Comparison of ENCODE assay signal across 24 cellular contexts in the genomic region with DNA sequence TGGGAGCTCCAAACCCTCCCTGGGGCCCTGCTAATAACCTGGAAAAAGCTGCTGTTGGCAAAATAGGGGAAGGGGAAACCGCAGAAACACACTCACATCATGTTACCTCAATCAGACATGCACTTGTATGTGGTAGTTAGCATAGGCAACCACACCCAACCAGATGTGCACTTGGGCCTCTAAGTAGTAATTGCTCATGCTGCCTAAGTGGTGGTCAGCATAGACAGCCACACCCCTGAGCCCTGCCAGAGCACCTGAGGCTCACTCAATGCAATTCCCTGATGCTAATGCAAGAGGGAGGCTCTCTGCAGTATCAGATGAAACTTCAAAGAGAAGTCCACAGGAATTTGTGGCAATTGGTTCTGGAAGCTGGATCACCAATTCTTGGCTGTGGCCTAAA.
A peak's percentile ranks its signal among the peaks of the same experiment; 100 is the strongest.
DNase-seq lines count a peak whose midpoint lies in the region; ATAC-seq, FAIRE-seq and TF ChIP-seq lines count a peak whose summit lies in the region.
"Had no signal": no experiment of that assay in that cellular context is flagged by ENCODE, and none has a peak within 500 bp of the region (broad histone marks: within the 10 kb centered on the region; RNA-seq: fewer than 3 reads in every experiment).

No MANE protein-coding gene starts in this region.

- H3K9me3 Mint-ChIP-seq in stimulated activated effector memory CD8-positive, alpha-beta T cell treated with anti-CD3 and anti-CD28 coated beads, Interleukin-12 subunit alpha, Interleukin-12 subunit beta, amount 100 ng/mL, for 72 hours, result no peaks in the 10 kb centered on the region
- H3K9me3 Mint-ChIP-seq: CD4-positive, alpha-beta T cell had no signal

- no peaks in the 10 kb centered on the region for H3K9me3 ChIP-seq in pancreas
- H3K9me3 ChIP-seq: BLaER1 treated with 17β-estradiol and CSF1 and Interleukin-3, amounts not matched to agents 10 nM and 100 nM; Caco-2 had no signal

- ATAC-seq in stimulated activated effector memory CD8-positive, alpha-beta T cell treated with anti-CD3 and anti-CD28 coated beads, Interleukin-12 subunit alpha, Interleukin-12 subunit beta, amount 100 ng/mL, for 72 hours, result no peak
- ATAC-seq in omental fat pad (ENCODE audit: low FRiP score) (no peak), pancreas (no peak)
- ATAC-seq: CD8-positive, alpha-beta T cell had no signal

- no peaks in the 10 kb centered on the region for H3K27me3 ChIP-seq in pancreas
- H3K27me3 ChIP-seq: BLaER1 treated with 17β-estradiol and CSF1 and Interleukin-3, amounts not matched to agents 10 nM and 100 nM had no signal

- TF ChIP-seq CTCF in AG10803 (conservative IDR thresholded peaks at IDR 0.05; ENCODE audit: low read length) (no peak), epithelial cell of esophagus (IDR thresholded peaks at IDR 0.05; ENCODE audit: insufficient read depth, low read depth, low read length, missing control alignments) (no peak), omental fat pad (IDR thresholded peaks at IDR 0.05) (no peak), pancreas (IDR thresholded peaks at IDR 0.05) (no peak)

- H3K27ac Mint-ChIP-seq in stimulated activated effector memory CD8-positive, alpha-beta T cell treated with anti-CD3 and anti-CD28 coated beads, Interleukin-12 subunit alpha, Interleukin-12 subunit beta, amount 100 ng/mL, for 72 hours, result peak overlapping the region; percentile 53
- H3K27ac Mint-ChIP-seq: B cell; CD4-positive, alpha-beta T cell; CD8-positive, alpha-beta T cell had no signal

- H3K4me3 Mint-ChIP-seq in stimulated activated effector memory CD8-positive, alpha-beta T cell treated with anti-CD3 and anti-CD28 coated beads, Interleukin-12 subunit alpha, Interleukin-12 subunit beta, amount 100 ng/mL, for 72 hours, result no peak overlapping the region
- H3K4me3 Mint-ChIP-seq: B cell; CD4-positive, alpha-beta T cell; CD8-positive, alpha-beta T cell had no signal

- intact Hi-C loops in pancreas (cut with DNase I), result no loop called here

- DNase-seq in AG10803 (ENCODE audit: low read depth) (peak; percentile 13), H4 (ENCODE audit: low spot score) (peak; percentile 2), epithelial cell of esophagus (ENCODE audit: low read depth) (peak; percentile 13), omental fat pad (ENCODE audit: low spot score) (no peak), NCI-H1930 (lab: John Stamatoyannopoulos, UW) (no peak), pancreas (no peak)
- no peak for DNase-seq in stimulated activated effector memory CD8-positive, alpha-beta T cell treated with anti-CD3 and anti-CD28 coated beads, Interleukin-12 subunit alpha, Interleukin-12 subunit beta, amount 100 ng/mL, for 72 hours (ENCODE audit: low spot score in 2 of 2)
- DNase-seq: 8988T; ACHN; AML-193; Caco-2; Calu3; CD4-positive, alpha-beta T cell; CD8-positive, alpha-beta T cell; DMS79 treated with DMSO at 0.1 percent for 48 hours; GF-D8 had no signal

- 73% methylated on average over 1 of the region's 1 CpG; no CpG with 5 or more reads in 1 of the 2 donors for WGBS in pancreas, 2 donors

- H3K4me3 ChIP-seq in AG10803 (ENCODE audit: low read length) (no peak overlapping the region), epithelial cell of esophagus (ENCODE audit: low read length) (no peak overlapping the region), pancreas (no peak overlapping the region)
- H3K4me3 ChIP-seq: BLaER1 treated with 17β-estradiol and CSF1 and Interleukin-3, amounts not matched to agents 10 nM and 100 nM had no signal

- no peaks in the 10 kb centered on the region for H3K36me3 Mint-ChIP-seq in stimulated activated effector memory CD8-positive, alpha-beta T cell treated with anti-CD3 and anti-CD28 coated beads, Interleukin-12 subunit alpha, Interleukin-12 subunit beta, amount 100 ng/mL, for 72 hours
- H3K36me3 Mint-ChIP-seq: CD8-positive, alpha-beta T cell had no signal

- FAIRE-seq in pancreas (lab: Jason Lieb, UNC), result no peak
- FAIRE-seq: A204.1, D721Med, G401.6, GM12891, GM19239 had no signal

- H3K4me1 Mint-ChIP-seq in stimulated activated effector memory CD8-positive, alpha-beta T cell treated with anti-CD3 and anti-CD28 coated beads, Interleukin-12 subunit alpha, Interleukin-12 subunit beta, amount 100 ng/mL, for 72 hours, result no peaks in the 10 kb centered on the region
- H3K4me1 Mint-ChIP-seq: B cell had no signal

- no peaks in the 10 kb centered on the region for H3K36me3 ChIP-seq in pancreas
- H3K36me3 ChIP-seq: BLaER1 treated with 17β-estradiol and CSF1 and Interleukin-3, amounts not matched to agents 10 nM and 100 nM had no signal

- H3K4me1 ChIP-seq in pancreas, result no peaks in the 10 kb centered on the region
- H3K4me1 ChIP-seq: BLaER1 treated with 17β-estradiol and CSF1 and Interleukin-3, amounts not matched to agents 10 nM and 100 nM; Caco-2 had no signal

- no peak overlapping the region for H3K27ac ChIP-seq in pancreas
- H3K27ac ChIP-seq: BLaER1 treated with 17β-estradiol and CSF1 and Interleukin-3, amounts not matched to agents 10 nM and 100 nM; C4-2B had no signal

Comparison
In these comparisons a context has a peak if more than half of its experiments do, and no peak if none do; other contexts are left out.
1. DNase-seq: peak in AG10803 (single experiment), H4 (single experiment) and epithelial cell of esophagus (single experiment); none in stimulated activated effector memory CD8-positive, alpha-beta T cell treated with anti-CD3 and anti-CD28 coated beads, Interleukin-12 subunit alpha, Interleukin-12 subunit beta, amount 100 ng/mL, for 72 hours (0 of 2), omental fat pad (single experiment), NCI-H1930 (0 of 2) and pancreas (0 of 6).